ENCODE assay signal across 15 cellular contexts in the genomic region with DNA sequence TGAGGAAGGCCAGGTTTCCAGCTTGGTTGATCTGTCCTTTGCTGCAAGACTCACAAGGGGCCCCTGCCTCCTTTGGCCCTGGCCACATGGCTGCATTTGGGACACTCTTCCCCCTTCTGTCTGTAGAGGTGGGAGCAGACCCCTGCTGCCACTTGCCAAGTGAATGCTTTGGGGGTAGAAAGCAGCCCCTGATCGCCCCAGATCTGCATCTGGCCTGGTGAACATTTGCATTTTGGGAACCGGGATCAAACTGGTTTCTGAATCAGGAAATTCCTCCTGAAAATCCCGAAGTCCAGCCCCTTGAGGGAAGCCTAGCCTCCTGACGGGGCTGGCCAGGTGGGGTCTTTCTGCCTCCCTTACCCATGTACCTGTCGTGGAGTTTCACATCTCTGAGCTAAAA. TPM values are rescaled to one million over a fixed set of nuclear protein-coding genes. Genes with fewer than 3 reads are reported as not detected.
DNase-seq lines count a peak whose midpoint lies in the region; ATAC-seq and TF ChIP-seq lines count a peak whose summit lies in the region.
"Had no signal": no experiment of that assay in that cellular context is flagged by ENCODE, and none has a peak within 500 bp of the region (broad histone marks: within the 10 kb centered on the region; RNA-seq: fewer than 3 reads in every experiment).

No MANE protein-coding gene starts in this region.

- peak overlapping the region; percentile 68 for H3K4me2 ChIP-seq in BLaER1

- H3K27ac ChIP-seq in BLaER1, result no peak overlapping the region
- peak overlapping the region; percentile 4 for H3K27ac ChIP-seq in psoas muscle
- H3K27ac ChIP-seq: C4-2B, colonic mucosa had no signal

- DNase-seq in WTC11 (ENCODE audit: low spot score) (no peak), psoas muscle (no peak), NCI-H2227 treated with DMSO at 0.1 percent for 48 hours (lab: John Stamatoyannopoulos, UW) (no peak)
- DNase-seq: activated CD8-positive, alpha-beta memory T cell treated with anti-CD3 and anti-CD28 coated beads for 24 hours; NCI-H446; T1000 had no signal

- H3K27me3 ChIP-seq in BLaER1, result peaks cover 45% of the 10 kb centered on the region
- H3K27me3 ChIP-seq in psoas muscle (ENCODE audit: insufficient read depth in 3 of 3, low read length in 2 of 3), result peaks cover 0 to 59% (median 18%) of the 10 kb centered on the region in 3 donors

- H3K4me1 ChIP-seq in BLaER1 (peaks cover 37% of the 10 kb centered on the region), psoas muscle (no peaks in the 10 kb centered on the region)
- H3K4me1 ChIP-seq: colonic mucosa had no signal

- CTCF ChIA-PET in WTC11 (lab: Charles Lee), result interaction anchor here (0.6 to 8.8 kb wide), 5 partner anchors 16 to 303 kb away, joined by 3 to 88 read pairs (median 4); a partner anchor contains a TSS

- H3K4me3 ChIP-seq in BLaER1 (0 out of 2 replicates have a peak overlapping the region, but pooled peaks have one; percentile 22), iPS-11a (ENCODE audit: low read depth, low read length) (peak overlapping the region; percentile 40), psoas muscle (no peak overlapping the region)
- H3K4me3 ChIP-seq: colonic mucosa had no signal

- intact Hi-C loops in psoas muscle (cut with DNase I), result no loop called here

- H3K36me3 ChIP-seq in BLaER1, result peaks cover 15% of the 10 kb centered on the region
- H3K36me3 ChIP-seq in psoas muscle (ENCODE audit: insufficient read depth in 1 of 2, low read depth in 1 of 2), result peaks cover 4 to 21% of the 10 kb centered on the region in 2 donors
- H3K36me3 ChIP-seq: colonic mucosa had no signal

- TF ChIP-seq CTCF in WTC11 (IDR thresholded peaks at IDR 0.05) (no peak), psoas muscle (IDR thresholded peaks at IDR 0.05) (no peak)

- no peaks in the 10 kb centered on the region for H3K36me3 Mint-ChIP-seq in WTC11

- peak overlapping the region; percentile 70 for H3K4me3 Mint-ChIP-seq in WTC11

- no peak overlapping the region for H3K9ac ChIP-seq in BLaER1

- H3K9me3 Mint-ChIP-seq in WTC11, result no peaks in the 10 kb centered on the region
- H3K9me3 Mint-ChIP-seq: activated naive CD4-positive, alpha-beta T cell treated with anti-CD3 and anti-CD28 coated beads, Interleukin-2, amount 50 U/mL, for 72 hours had no signal

- peaks cover 32% of the 10 kb centered on the region for H3K4me1 Mint-ChIP-seq in WTC11

- peaks cover 54% of the 10 kb centered on the region for H4K20me1 ChIP-seq in BLaER1

- H3K27ac Mint-ChIP-seq in WTC11, result peak overlapping the region; percentile 32; the same call in 1 of the 2 replicates
- H3K27ac Mint-ChIP-seq: activated naive CD4-positive, alpha-beta T cell treated with anti-CD3 and anti-CD28 coated beads, Interleukin-2, amount 50 U/mL, for 72 hours had no signal

- WGBS in psoas muscle, 3 donors, result 12 to 22% (median 22%) methylated on average over 5 of the region's 5 CpGs

- H3K27me3 Mint-ChIP-seq in WTC11 (ENCODE audit: low read depth), result peaks cover 17% of the 10 kb centered on the region

- ATAC-seq in WTC11, result peak; percentile 7
- ATAC-seq in psoas muscle, result no peak
- ATAC-seq in HG02852 (IDR thresholded peaks at IDR 0.05; ENCODE audit: unreplicated experiment), result no peak
- no peak for ATAC-seq in GM21367 (IDR thresholded peaks at IDR 0.05; ENCODE audit: unreplicated experiment)
- ATAC-seq in HG02938 (IDR thresholded peaks at IDR 0.05; ENCODE audit: unreplicated experiment), result no peak
- ATAC-seq: activated naive CD4-positive, alpha-beta T cell treated with anti-CD3 and anti-CD28 coated beads, Interleukin-2, amount 50 U/mL, for 72 hours had no signal

- POLR2A ChIA-PET in WTC11 (lab: Charles Lee), result interaction anchor here (0.7 to 1.0 kb wide), 2 partner anchors 67 to 205 kb away, joined by 3 read pairs; no protein-coding TSS in a partner anchor

- H3K9me3 ChIP-seq in BLaER1 (no peaks in the 10 kb centered on the region), psoas muscle (no peaks in the 10 kb centered on the region)
- H3K9me3 ChIP-seq: colonic mucosa had no signal

TF ChIP-seq in WTC11, 78 proteins besides CTCF, POLR2A, EP300 and RAD21:
- TF ChIP-seq, protein P1, sequence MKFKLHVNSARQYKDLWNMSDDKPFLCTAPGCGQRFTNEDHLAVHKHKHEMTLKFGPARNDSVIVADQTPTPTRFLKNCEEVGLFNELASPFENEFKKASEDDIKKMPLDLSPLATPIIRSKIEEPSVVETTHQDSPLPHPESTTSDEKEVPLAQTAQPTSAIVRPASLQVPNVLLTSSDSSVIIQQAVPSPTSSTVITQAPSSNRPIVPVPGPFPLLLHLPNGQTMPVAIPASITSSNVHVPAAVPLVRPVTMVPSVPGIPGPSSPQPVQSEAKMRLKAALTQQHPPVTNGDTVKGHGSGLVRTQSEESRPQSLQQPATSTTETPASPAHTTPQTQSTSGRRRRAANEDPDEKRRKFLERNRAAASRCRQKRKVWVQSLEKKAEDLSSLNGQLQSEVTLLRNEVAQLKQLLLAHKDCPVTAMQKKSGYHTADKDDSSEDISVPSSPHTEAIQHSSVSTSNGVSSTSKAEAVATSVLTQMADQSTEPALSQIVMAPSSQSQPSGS (CRISPR knock-in tag; IDR thresholded peaks at IDR 0.05; ENCODE audit: borderline replicate concordance, low read depth), result no peak
- 0 out of 2 replicates have a peak, but pooled peaks have one; percentile 20 for TF ChIP-seq CREB1 (CRISPR knock-in tag; IDR thresholded peaks at IDR 0.05)

RNA-seq across cellular contexts. Expression of a gene that starts 14.9 kb away (rescaled TPM):
- total RNA-seq in WTC11 (2021), result 5.2 to 6.8 TPM (median 5.9 TPM) in 3 replicates
- total RNA-seq in psoas muscle, result not detected
- under 1 TPM; 0.07 to 0.17 (median 0.16) TPM for polyA plus RNA-seq in psoas muscle
- total RNA-seq: colonic mucosa, sciatic nerve had no signal

RNA-seq across cellular contexts. Expression of a gene that starts 47.0 kb away (rescaled TPM):
- total RNA-seq in WTC11 (2021) (32.3 to 33.8 TPM (median 33.4 TPM) in 3 replicates), psoas muscle (10 to 100 TPM in 3 of 4 donors, 1 to 10 TPM in 1; 9.2 to 17.0 (median 11.3) TPM)
- polyA plus RNA-seq in psoas muscle, result 10 to 100 TPM in 2 of 3 donors, 1 to 10 TPM in 1; 9.9 to 18.7 (median 12.1) TPM

RNA-seq across cellular contexts. Expression of a gene that starts 55.2 kb away (rescaled TPM):
- 335 to 400 TPM (median 358 TPM) in 3 replicates for total RNA-seq in WTC11 (2021)
- total RNA-seq in psoas muscle, result 1 to 10 TPM in 2 of 4 donors, under 1 TPM in 2; 0.95 to 2.2 (median 1.2) TPM
- polyA plus RNA-seq in psoas muscle, result 1 to 10 TPM in 1 of 3 donors, under 1 TPM in 2; 0.49 to 1.1 (median 0.59) TPM

Comparison
In these comparisons a context has a peak if more than half of its experiments do, and no peak if none do; other contexts are left out.
1. RNA of a gene that starts 55.2 kb away (total RNA-seq): 335 to 400 TPM in WTC11; 0.95 to 2.2 TPM in psoas muscle; every median in the first group is over 100 times any median in the second.